ENCODE assay signal across 24 cellular contexts in the genomic region with DNA sequence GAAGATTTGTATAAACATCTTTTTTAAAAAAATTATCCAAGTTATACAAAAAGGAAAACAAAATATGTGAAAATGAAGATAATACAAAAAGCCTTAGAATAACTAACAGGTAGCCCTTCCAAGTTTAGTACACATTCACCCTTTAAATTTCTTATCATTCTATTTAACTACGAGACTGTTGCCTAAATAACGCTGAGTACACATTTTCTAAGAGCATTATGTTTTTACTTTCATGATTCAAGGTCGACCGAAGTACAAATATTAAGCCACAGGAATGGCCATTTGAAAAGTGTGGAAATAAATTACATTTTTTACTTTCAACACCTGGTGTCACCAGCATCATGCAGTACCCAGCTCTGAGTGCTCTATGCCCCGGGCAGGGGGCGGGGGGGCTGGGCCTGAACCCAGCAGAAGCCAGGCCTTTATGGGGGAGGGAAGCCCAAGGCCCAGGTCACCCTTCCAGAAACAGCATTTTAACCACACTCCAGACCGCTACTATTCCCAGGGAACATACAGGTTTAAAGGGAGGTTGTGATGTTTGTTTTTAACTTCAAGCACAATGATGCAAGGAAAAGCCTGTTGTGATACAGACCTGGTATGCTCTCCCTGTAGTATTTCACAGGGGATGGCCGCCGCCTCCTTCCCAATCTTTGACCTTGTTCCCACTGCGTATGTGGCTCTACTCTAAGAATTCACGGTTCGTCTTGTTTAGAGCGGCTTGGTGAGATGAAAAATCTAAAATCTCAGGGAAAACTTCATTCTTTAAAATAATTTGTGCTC.
"Had no signal": no experiment of that assay in that cellular context is flagged by ENCODE, and none has a peak within 500 bp of the region (broad histone marks: within the 10 kb centered on the region; RNA-seq: fewer than 3 reads in every experiment).

No MANE protein-coding gene starts in this region.

- H3K27ac ChIP-seq: heart right ventricle, ovary, psoas muscle, right atrium auricular region, thyroid gland had no signal

- H3K4me1 ChIP-seq: heart right ventricle, psoas muscle, right atrium auricular region, thyroid gland had no signal

- ATAC-seq: activated T-cell treated with anti-CD3 and anti-CD28 coated beads, Interleukin-2, amount 50 U/mL, for 4 hours; heart right ventricle; naive thymus-derived CD8-positive, alpha-beta T cell; psoas muscle had no signal

- H3K9me3 ChIP-seq: ovary, psoas muscle, right atrium auricular region, thyroid gland had no signal

- H3K4me3 ChIP-seq: heart right ventricle, lung, ovary, psoas muscle, right atrium auricular region, thyroid gland had no signal

- H3K9me3 Mint-ChIP-seq: activated T-cell treated with anti-CD3 and anti-CD28 coated beads, Interleukin-2, amount 50 U/mL, for 4 hours had no signal

- FAIRE-seq: bronchial epithelial cell, endometrium, keratinocyte had no signal

- H3K27ac Mint-ChIP-seq: activated naive CD4-positive, alpha-beta T cell treated with anti-CD3 and anti-CD28 coated beads for 36 hours; activated naive CD8-positive, alpha-beta T cell treated with anti-CD3 and anti-CD28 coated beads, Interleukin-2, amount 10 ng/mL, durations not matched to agents 7 days and 5 days; dendritic cell treated with granulocyte-macrophage colony-stimulating factor and Interleukin-4, amounts not matched to agents 40 ng/mL and 50 ng/mL, for 4 days; T-helper 1 cell treated with Interleukin-12 subunit alpha and Interleukin-12 subunit beta and Interleukin-4 antibody, amounts not matched to agents 30 μg/mL and 1 μg/mL, for 36 hours had no signal

- H3K27me3 Mint-ChIP-seq: dendritic cell treated with granulocyte-macrophage colony-stimulating factor and Interleukin-4, amounts not matched to agents 40 ng/mL and 50 ng/mL, for 4 days; naive thymus-derived CD8-positive, alpha-beta T cell had no signal

- H3K27me3 ChIP-seq: heart right ventricle, ovary, right atrium auricular region, thyroid gland had no signal

- DNase-seq: activated CD4-positive, alpha-beta T cell treated with anti-CD3 and anti-CD28 coated beads for 4 hours; activated CD4-positive, alpha-beta T cell treated with anti-CD3 and anti-CD28 coated beads, Interleukin-2, amount 50 U/mL, for 48 hours; activated CD4-positive, CD25-positive, alpha-beta regulatory T cell; activated CD8-positive, alpha-beta memory T cell treated with anti-CD3 and anti-CD28 coated beads, Interleukin-2, amount 50 U/mL, for 48 hours; activated naive CD4-positive, alpha-beta T cell treated with anti-CD3 and anti-CD28 coated beads for 36 hours; activated naive CD8-positive, alpha-beta T cell treated with anti-CD3 and anti-CD28 coated beads, Interleukin-2, amount 10 ng/mL, durations not matched to agents 7 days and 5 days; activated T-cell treated with anti-CD3 and anti-CD28 coated beads, Interleukin-2, amount 50 U/mL, for 4 hours; amniotic stem cell; effector CD4-positive, alpha-beta T cell; heart right ventricle; naive thymus-derived CD8-positive, alpha-beta T cell; psoas muscle; stimulated activated CD4-positive, alpha-beta T cell treated with anti-CD3 and anti-CD28 coated beads, Interleukin-12 subunit alpha, Interleukin-12 subunit beta, amount 100 ng/mL, for 4 hours; stimulated activated CD4-positive, alpha-beta T cell treated with anti-CD3 and anti-CD28 coated beads, Interleukin-4, amount 100 ng/mL, for 4 hours; stimulated activated naive CD8-positive, alpha-beta T cell treated with anti-CD3 and anti-CD28 coated beads, Interleukin-15, Interleukin-2, amounts not matched to agents 100 U/mL and 50 U/mL, for 24 hours; thyroid gland had no signal

- H3K4me3 Mint-ChIP-seq: activated naive CD4-positive, alpha-beta T cell treated with anti-CD3 and anti-CD28 coated beads for 36 hours; activated naive CD8-positive, alpha-beta T cell treated with anti-CD3 and anti-CD28 coated beads, Interleukin-2, amount 10 ng/mL, durations not matched to agents 7 days and 5 days; activated T-cell treated with anti-CD3 and anti-CD28 coated beads, Interleukin-2, amount 50 U/mL, for 4 hours; dendritic cell treated with granulocyte-macrophage colony-stimulating factor and Interleukin-4, amounts not matched to agents 40 ng/mL and 50 ng/mL, for 4 days; naive thymus-derived CD8-positive, alpha-beta T cell; T-helper 1 cell treated with Interleukin-12 subunit alpha and Interleukin-12 subunit beta and Interleukin-4 antibody, amounts not matched to agents 30 μg/mL and 1 μg/mL, for 36 hours had no signal

- H3K36me3 ChIP-seq: heart right ventricle, ovary, right atrium auricular region, thyroid gland had no signal
